ENCODE assay signal across 31 cellular contexts in the genomic region with DNA sequence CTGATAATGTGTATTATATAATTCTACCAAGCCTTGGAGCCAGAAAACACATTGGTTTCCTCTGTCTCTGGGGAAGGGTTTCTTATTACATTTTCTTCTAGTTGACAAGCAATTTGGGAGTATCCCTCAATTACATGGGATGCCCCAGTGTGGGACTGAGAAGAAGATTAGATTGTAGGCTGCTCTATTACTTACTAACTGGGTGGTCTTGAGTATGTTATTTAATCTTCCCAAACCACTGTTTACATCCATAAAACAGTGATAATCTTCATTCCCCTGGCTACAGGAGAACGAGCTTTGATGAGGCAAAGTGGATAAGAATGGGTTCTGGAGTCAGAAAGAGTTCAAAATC.
"Had no signal": no experiment of that assay in that cellular context is flagged by ENCODE, and none has a peak within 500 bp of the region (broad histone marks: within the 10 kb centered on the region; RNA-seq: fewer than 3 reads in every experiment).

No MANE protein-coding gene starts in this region.

- H3K9me3 Mint-ChIP-seq: activated CD4-positive, alpha-beta T cell treated with anti-CD3 and anti-CD28 coated beads, Interleukin-2, amount 10 ng/mL, durations not matched to agents 24 days and 14 days; activated CD8-positive, alpha-beta T cell treated with anti-CD3 and anti-CD28 coated beads for 36 hours; activated naive CD8-positive, alpha-beta T cell treated with anti-CD3 and anti-CD28 coated beads for 36 hours; activated T-cell treated with anti-CD3 and anti-CD28 coated beads, Interleukin-2, amount 50 U/mL, for 72 hours; activated T-helper 17 cell treated with anti-CD3 and anti-CD28 coated beads, Interleukin-2, amount 50 U/mL, for 72 hours had no signal

- H3K36me3 ChIP-seq: brain microvascular endothelial cell, cardiac muscle cell, Peyer's patch, WERI-Rb-1 had no signal

- ATAC-seq: activated CD8-positive, alpha-beta T cell treated with anti-CD3 and anti-CD28 coated beads for 36 hours; activated T-cell treated with anti-CD3 and anti-CD28 coated beads, Interleukin-2, amount 50 U/mL, for 72 hours; activated T-helper 17 cell treated with anti-CD3 and anti-CD28 coated beads, Interleukin-2, amount 50 U/mL, for 72 hours; PC-3 had no signal

- H3K27ac Mint-ChIP-seq: activated CD4-positive, alpha-beta T cell treated with anti-CD3 and anti-CD28 coated beads, Interleukin-2, amount 10 ng/mL, durations not matched to agents 24 days and 14 days; activated CD8-positive, alpha-beta T cell treated with anti-CD3 and anti-CD28 coated beads for 36 hours; activated naive CD8-positive, alpha-beta T cell treated with anti-CD3 and anti-CD28 coated beads for 36 hours; activated T-cell treated with anti-CD3 and anti-CD28 coated beads, Interleukin-2, amount 50 U/mL, for 72 hours; activated T-helper 17 cell treated with anti-CD3 and anti-CD28 coated beads, Interleukin-2, amount 50 U/mL, for 72 hours had no signal

- H3K9me3 ChIP-seq: Peyer's patch had no signal

- DNase-seq: activated CD4-positive, alpha-beta T cell treated with anti-CD3 and anti-CD28 coated beads for 1 hour; activated CD4-positive, alpha-beta T cell treated with anti-CD3 and anti-CD28 coated beads, Interleukin-2, amount 10 ng/mL, durations not matched to agents 24 days and 14 days; activated CD4-positive, alpha-beta T cell treated with anti-CD3 and anti-CD28 coated beads, Interleukin-2, amount 50 U/mL, for 4 hours; activated CD4-positive, CD25-positive, alpha-beta regulatory T cell; activated CD8-positive, alpha-beta T cell treated with anti-CD3 and anti-CD28 coated beads for 36 hours; activated effector memory CD4-positive, alpha-beta T cell treated with anti-CD3 and anti-CD28 coated beads, Interleukin-2, amount 50 U/mL, for 16 hours; activated naive CD4-positive, alpha-beta T cell; activated naive CD4-positive, alpha-beta T cell treated with anti-CD3 and anti-CD28 coated beads, Interleukin-2, amount 50 U/mL, for 16 hours; activated naive CD8-positive, alpha-beta T cell treated with anti-CD3 and anti-CD28 coated beads for 36 hours; activated T-cell treated with anti-CD3 and anti-CD28 coated beads, Interleukin-2, amount 50 U/mL, for 1 hour; activated T-cell treated with anti-CD3 and anti-CD28 coated beads, Interleukin-2, amount 50 U/mL, for 72 hours; amniotic stem cell; aorta; brain microvascular endothelial cell; NCI-H1092 treated with DMSO at 0.1 percent for 48 hours; NCI-H187; NCI-H2029 treated with DMSO at 0.1 percent for 48 hours; NCI-H2107; NCI-H226; NCI-H446 treated with DMSO at 0.1 percent for 48 hours; NCI-H524; PC-3; Peyer's patch; Right ventricle myocardium superior; T1000; WERI-Rb-1 had no signal

- H3K27ac ChIP-seq: brain microvascular endothelial cell, cardiac muscle cell, KMS-11, Peyer's patch, RWPE1, SK-N-MC, WERI-Rb-1 had no signal

- H3K4me3 Mint-ChIP-seq: activated CD4-positive, alpha-beta T cell treated with anti-CD3 and anti-CD28 coated beads, Interleukin-2, amount 10 ng/mL, durations not matched to agents 24 days and 14 days; activated CD8-positive, alpha-beta T cell treated with anti-CD3 and anti-CD28 coated beads for 36 hours; activated naive CD8-positive, alpha-beta T cell treated with anti-CD3 and anti-CD28 coated beads for 36 hours; activated T-cell treated with anti-CD3 and anti-CD28 coated beads, Interleukin-2, amount 50 U/mL, for 72 hours; activated T-helper 17 cell treated with anti-CD3 and anti-CD28 coated beads, Interleukin-2, amount 50 U/mL, for 72 hours had no signal

- H3K36me3 Mint-ChIP-seq: activated naive CD8-positive, alpha-beta T cell treated with anti-CD3 and anti-CD28 coated beads for 36 hours had no signal

- H3K27me3 ChIP-seq: brain microvascular endothelial cell, cardiac muscle cell, Peyer's patch had no signal

- H3K4me3 ChIP-seq: cardiac muscle cell, Peyer's patch, SK-N-MC had no signal
